In genomic region chr15:40340740-40341400, GRCh38 we compare ENCODE assay signal across 8 cellular contexts. TPM values are rescaled to one million over a fixed set of nuclear protein-coding genes. Genes with fewer than 3 reads are reported as not detected.
DNase-seq lines count a peak whose midpoint lies in the region; ATAC-seq and TF ChIP-seq lines count a peak whose summit lies in the region.

Gene CCDC9B (minus strand): TSS chr15:40340939. CDS start chr15:40340819, 120 bp downstream.

- H3K9me3 ChIP-seq in adrenal gland (replicated peaks in 1 of 3) = no peaks in the 10 kb centered on the region
- H3K9me3 ChIP-seq in cardiac muscle cell (ENCODE audit: low read depth) = no peaks in the 10 kb centered on the region
- H3K9me3 ChIP-seq in psoas muscle = no peaks in the 10 kb centered on the region

- intact Hi-C loops in adrenal gland (cut with DNase I) = no loop called here
- intact Hi-C loops in psoas muscle (cut with DNase I) = loop anchor here in 1 of 2 donors (5.0 kb wide), 1 partner anchor 81 kb away; no protein-coding TSS in a partner anchor

- peak; percentile 47 to 91 for TF ChIP-seq POLR2A in adrenal gland (IDR thresholded peaks at IDR 0.05)

- H3K27ac ChIP-seq in adrenal gland (peak within 1 kb of the TSS; percentile 89 to 96 (median 92)), cardiac muscle cell (peak within 1 kb of the TSS; percentile 97), psoas muscle (peak within 1 kb of the TSS; percentile 93)

- WGBS in adrenal gland, 4 donors = 11 to 20% (median 16%) methylated on average over 11 to 17 of the region's 17 CpGs
- 10 to 15% (median 13%) methylated on average over 17 of the region's 17 CpGs for WGBS in psoas muscle, 3 donors

- ATAC-seq in psoas muscle = peak; percentile 80 to 86 (median 82)
- ATAC-seq in GM21737 (IDR thresholded peaks at IDR 0.05; ENCODE audit: unreplicated experiment) = no peak

- H3K4me3 ChIP-seq in adrenal gland = peak within 1 kb of the TSS in 2 of 4 donors; percentile 25 to 54
- H3K4me3 ChIP-seq in cardiac muscle cell = peak within 1 kb of the TSS; percentile 3
- peak within 1 kb of the TSS; percentile 66 for H3K4me3 ChIP-seq in psoas muscle

- TF ChIP-seq CTCF in adrenal gland (IDR thresholded peaks at IDR 0.05) (peak in 1 of 6 experiments; percentile 10), cardiac muscle cell (IDR thresholded peaks at IDR 0.05; ENCODE audit: low read depth, low read length) (no peak), psoas muscle (IDR thresholded peaks at IDR 0.05) (no peak), GM13977 (IDR thresholded peaks at IDR 0.05; ENCODE audit: extremely low read depth, insufficient read depth, missing control alignments) (no peak)

- DNase-seq in DMS 273 (lab: John Stamatoyannopoulos, UW; ENCODE audit: unreplicated experiment) (peak; percentile 89), NCI-H2107 (lab: John Stamatoyannopoulos, UW) (peak; percentile 40), adrenal gland (peak; percentile 93 to 97 (median 95)), cardiac muscle cell (ENCODE audit: low read depth in 1 of 2, low spot score in 1 of 2) (peak; percentile 83 to 91), psoas muscle (peak; percentile 92 to 97), GM13977 (ENCODE audit: low spot score) (no peak), iPS-NIHi7 (ENCODE audit: extremely low spot score) (no peak)

- H3K4me1 ChIP-seq in adrenal gland (replicated peaks in 1 of 2) (peaks cover 31 to 38% of the 10 kb centered on the region in 2 donors), cardiac muscle cell (ENCODE audit: low read depth) (peaks cover 24% of the 10 kb centered on the region), psoas muscle (peaks cover 65% of the 10 kb centered on the region)

- H3K36me3 ChIP-seq in adrenal gland (replicated peaks in 1 of 2) (no peaks in the 10 kb centered on the region), cardiac muscle cell (no peaks in the 10 kb centered on the region), psoas muscle (ENCODE audit: insufficient read depth in 1 of 2, low read depth in 1 of 2) (peaks cover 0 to 15% of the 10 kb centered on the region in 2 donors)

- H3K27me3 ChIP-seq in adrenal gland (no peaks in the 10 kb centered on the region), cardiac muscle cell (no peaks in the 10 kb centered on the region), psoas muscle (ENCODE audit: insufficient read depth in 3 of 3, low read length in 2 of 3) (no peaks in the 10 kb centered on the region)

- in situ Hi-C loops in GM13977 (cut with MboI; ENCODE audit: low pct_unique_long_range_greater_than_20kb, low sequenced_read_pairs, unreplicated experiment) = no loop called here

RNA-seq across cellular contexts. Expression of gene CCDC9B, which starts in this region (rescaled TPM):
- total RNA-seq in adrenal gland = 10 to 100 TPM in 7 of 8 donors, 1 to 10 TPM in 1; 10.0 to 41.0 (median 12.7) TPM
- polyA plus RNA-seq in adrenal gland = 10 to 100 TPM in 1 of 3 donors, 1 to 10 TPM in 2; 5.3 to 30.4 (median 6.5) TPM
- total RNA-seq in cardiac muscle cell = 8.2 and 9.6 TPM in 2 replicates
- 12.5 and 14.6 TPM in 2 replicates for polyA plus RNA-seq in cardiac muscle cell
- total RNA-seq in psoas muscle = 100 to 1,000 TPM in 3 of 4 donors, 10 to 100 TPM in 1; 87.0 to 161 (median 129) TPM
- 10 to 100 TPM; 14.5 to 50.5 (median 23.2) TPM for polyA plus RNA-seq in psoas muscle

Comparison
In these comparisons a context has a peak if more than half of its experiments do, and no peak if none do; other contexts are left out.
1. DNase-seq: peak in DMS 273 (single experiment), NCI-H2107 (single experiment), adrenal gland (7 of 7), cardiac muscle cell (2 of 2) and psoas muscle (2 of 2); none in GM13977 (single experiment) and iPS-NIHi7 (single experiment).
2. Peak in every context shown above with its lines, with median percentiles within 50 percentile points of each other: H3K27ac ChIP-seq.